In genomic region chr13:52847322-52847681, GRCh38 we compare ENCODE assay signal across 28 cellular contexts. TPM values are rescaled to one million over a fixed set of nuclear protein-coding genes. Genes with fewer than 3 reads are reported as not detected.
DNase-seq lines count a peak whose midpoint lies in the region; ATAC-seq, FAIRE-seq and TF ChIP-seq lines count a peak whose summit lies in the region.
"Had no signal": no experiment of that assay in that cellular context is flagged by ENCODE, and none has a peak within 500 bp of the region (broad histone marks: within the 10 kb centered on the region; RNA-seq: fewer than 3 reads in every experiment).

No MANE protein-coding gene starts in this region.

- in situ Hi-C loops in G401 (cut with HindIII; ENCODE audit: low sequenced_read_pairs): no loop called here

- H3K36me3 ChIP-seq in ectodermal cell (ENCODE audit: control insufficient read depth, insufficient read depth, low read length) (peaks cover 12% of the 10 kb centered on the region), kidney (ENCODE audit: control insufficient read depth in 1 of 2, insufficient read depth in 2 of 2, low read length in 2 of 2) (no peaks in the 10 kb centered on the region)
- H3K36me3 ChIP-seq: adrenal gland, upper lobe of left lung had no signal

- FAIRE-seq in kidney (lab: Jason Lieb, UNC): no peak
- FAIRE-seq: A204.1 had no signal

- 4 to 5% methylated on average over 51 of the region's 51 CpGs for WGBS in ectodermal cell, 2 experiments

- ATAC-seq in HG03139 (IDR thresholded peaks at IDR 0.05; ENCODE audit: unreplicated experiment): no peak
- ATAC-seq: HCT116; naive thymus-derived CD8-positive, alpha-beta T cell; PC-3; stimulated activated memory B cell treated with anti-CD40 and anti-IgM and Interleukin-4, amounts not matched to agents 10 μg/mL and 1 μg/mL and 100 μg/mL, for 72 hours had no signal

- DNase-seq in activated gamma-delta T cell (lab: John Stamatoyannopoulos, UW) (peak; percentile 9), activated gamma-delta T cell treated with Interleukin-2 at 50 U/mL for 16 hours (no peak), kidney (peak; percentile 72), G401 (ENCODE audit: low spot score) (no peak), NCI-H2171 treated with DMSO at 0.1 percent for 48 hours (lab: John Stamatoyannopoulos, UW) (no peak), superior temporal gyrus (ENCODE audit: extremely low spot score) (no peak)
- DNase-seq: activated CD4-positive, CD25-positive, alpha-beta regulatory T cell treated with anti-CD3 and anti-CD28 coated beads, Interleukin-2, amount 50 U/mL, for 72 hours; activated CD8-positive, alpha-beta memory T cell treated with anti-CD3 and anti-CD28 coated beads, Interleukin-2, amount 50 U/mL, for 4 hours; effector CD4-positive, alpha-beta T cell; Kasumi-1; naive thymus-derived CD8-positive, alpha-beta T cell; NCI-H1417 treated with DMSO at 0.1 percent for 48 hours; NCI-H2029 treated with DMSO at 0.1 percent for 48 hours; NCI-H2227 treated with DMSO at 0.1 percent for 48 hours; NCI-H526 treated with DMSO at 0.1 percent for 48 hours; NK-92 treated with Interleukin-12 subunit alpha and Interleukin-12 subunit beta, amount 100 ng/mL, for 24 hours; PC-3 had no signal

- no peak for TF ChIP-seq CTCF in kidney (IDR thresholded peaks at IDR 0.05; ENCODE audit: borderline replicate concordance, extremely low read depth, insufficient read depth)

- intact Hi-C loops in kidney (cut with DNase I): no loop called here

- no peak overlapping the region for H3K9ac ChIP-seq in kidney (ENCODE audit: low read length in 2 of 2)

- H3K4me1 ChIP-seq in ectodermal cell (ENCODE audit: control insufficient read depth, insufficient read depth, low read length) (peaks cover 21% of the 10 kb centered on the region), kidney (ENCODE audit: control insufficient read depth in 1 of 2, insufficient read depth in 1 of 2, low read depth in 1 of 2, low read length in 2 of 2) (peaks cover 0 to 6% of the 10 kb centered on the region in 2 donors)

- H3K27ac ChIP-seq in ectodermal cell (ENCODE audit: insufficient read depth, low read depth, low read length, poor library complexity, severe bottlenecking): no peak overlapping the region
- no peak overlapping the region for H3K27ac ChIP-seq in kidney (ENCODE audit: low read depth in 2 of 2, low read length in 2 of 2)
- H3K27ac ChIP-seq: adrenal gland, upper lobe of left lung had no signal

- no peaks in the 10 kb centered on the region for H3K9me3 ChIP-seq in ectodermal cell (ENCODE audit: control insufficient read depth, low read length)
- H3K9me3 ChIP-seq in kidney (ENCODE audit: control insufficient read depth in 1 of 2, low read length in 2 of 2): no peaks in the 10 kb centered on the region
- H3K9me3 ChIP-seq: adrenal gland had no signal

- H3K4me3 ChIP-seq in ectodermal cell (ENCODE audit: insufficient read depth, low read depth, low read length): peak overlapping the region; percentile 36
- H3K4me3 ChIP-seq in kidney (ENCODE audit: low read length in 2 of 2): no peak overlapping the region
- H3K4me3 ChIP-seq: adrenal gland had no signal

- peaks cover 57% of the 10 kb centered on the region for H3K27me3 ChIP-seq in ectodermal cell (ENCODE audit: control insufficient read depth, insufficient read depth, low read length, poor library complexity, severe bottlenecking)

RNA-seq across cellular contexts. Expression of gene PCDH8, which starts 1.1 kb away (rescaled TPM):
- polyA plus RNA-seq in ectodermal cell (2013, experiment 1 of 4): 39.8 TPM
- 35.2 TPM for polyA plus RNA-seq in ectodermal cell (2013, experiment 2 of 4)
- polyA plus RNA-seq in ectodermal cell (2013, experiment 3 of 4): 52.1 TPM
- 44.1 TPM for polyA plus RNA-seq in ectodermal cell (2013, experiment 4 of 4)
- total RNA-seq in kidney: not detected
- not detected for polyA plus RNA-seq in kidney (ENCODE audit: insufficient read depth, low read depth, low replicate concordance)
- total RNA-seq in G401 (2014; rRNA removed; shearing (Covaris generic)): not detected in 2 replicates
- total RNA-seq: activated CD4-positive, alpha-beta memory T cell treated with anti-CD3 and anti-CD28 coated beads, Interleukin-2, amount 10 ng/mL, durations not matched to agents 7 days and 5 days; chondrocyte; naive thymus-derived CD8-positive, alpha-beta T cell; osteoblast; PC-3; subcutaneous adipose tissue; upper lobe of left lung had no signal
- polyA plus RNA-seq: adrenal gland; naive thymus-derived CD8-positive, alpha-beta T cell had no signal

Comparison
In these comparisons a context has a peak if more than half of its experiments do, and no peak if none do; other contexts are left out.
1. DNase-seq: peak in activated gamma-delta T cell (single experiment) and kidney (single experiment); none in activated gamma-delta T cell treated with Interleukin-2 at 50 U/mL for 16 hours (single experiment), G401 (single experiment), NCI-H2171 treated with DMSO at 0.1 percent for 48 hours (single experiment) and superior temporal gyrus (single experiment).